In genomic region chr5:146461319-146461718, GRCh38 we compare ENCODE assay signal across 25 cellular contexts. TPM values are rescaled to one million over a fixed set of nuclear protein-coding genes. Genes with fewer than 3 reads are reported as not detected.
DNase-seq lines count a peak whose midpoint lies in the region; ATAC-seq, FAIRE-seq and TF ChIP-seq lines count a peak whose summit lies in the region.
"Had no signal": no experiment of that assay in that cellular context is flagged by ENCODE, and none has a peak within 500 bp of the region (broad histone marks: within the 10 kb centered on the region; RNA-seq: fewer than 3 reads in every experiment).

No MANE protein-coding gene starts in this region.

- no peak overlapping the region for H3K27ac Mint-ChIP-seq in T-cell
- no peak overlapping the region for H3K27ac Mint-ChIP-seq in naive thymus-derived CD8-positive, alpha-beta T cell
- H3K27ac Mint-ChIP-seq: activated CD8-positive, alpha-beta memory T cell treated with anti-CD3 and anti-CD28 coated beads, Interleukin-2, amount 10 ng/mL, durations not matched to agents 7 days and 5 days; activated naive CD8-positive, alpha-beta T cell treated with anti-CD3 and anti-CD28 coated beads, Interleukin-2, amount 10 ng/mL, durations not matched to agents 7 days and 5 days; activated T-helper 17 cell treated with anti-CD3 and anti-CD28 coated beads, Interleukin-2, amount 50 U/mL, for 72 hours; dendritic cell treated with granulocyte-macrophage colony-stimulating factor and Interleukin-4, amounts not matched to agents 40 ng/mL and 50 ng/mL, for 4 days; natural killer cell; stimulated activated naive B cell treated with anti-CD40 and anti-IgM and Interleukin-4, amounts not matched to agents 10 μg/mL and 1 μg/mL and 100 μg/mL, for 72 hours had no signal

- no peaks in the 10 kb centered on the region for H3K9me3 Mint-ChIP-seq in T-cell
- H3K9me3 Mint-ChIP-seq in naive thymus-derived CD8-positive, alpha-beta T cell: no peaks in the 10 kb centered on the region
- H3K9me3 Mint-ChIP-seq: activated naive CD8-positive, alpha-beta T cell treated with anti-CD3 and anti-CD28 coated beads, Interleukin-2, amount 10 ng/mL, durations not matched to agents 7 days and 5 days; activated T-helper 17 cell treated with anti-CD3 and anti-CD28 coated beads, Interleukin-2, amount 50 U/mL, for 72 hours; CD8-positive, alpha-beta memory T cell; dendritic cell treated with granulocyte-macrophage colony-stimulating factor and Interleukin-4, amounts not matched to agents 40 ng/mL and 50 ng/mL, for 4 days; natural killer cell; stimulated activated naive B cell treated with anti-CD40 and anti-IgM and Interleukin-4, amounts not matched to agents 10 μg/mL and 1 μg/mL and 100 μg/mL, for 72 hours had no signal

- DNase-seq in AG08395 (ENCODE audit: low spot score): peak; percentile 5
- DNase-seq in H54 (ENCODE audit: insufficient read length, low spot score): no peak
- DNase-seq in adipocyte (ENCODE audit: low read depth): peak; percentile 23
- DNase-seq in fibroblast of villous mesenchyme (ENCODE audit: low read depth): peak; percentile 55
- DNase-seq in T-cell: no peak
- no peak for DNase-seq in GM19238 (ENCODE audit: insufficient read length, low spot score)
- DNase-seq in naive thymus-derived CD8-positive, alpha-beta T cell: no peak
- DNase-seq: activated CD4-positive, alpha-beta T cell treated with anti-CD3 and anti-CD28 coated beads for 48 hours; activated CD8-positive, alpha-beta memory T cell treated with anti-CD3 and anti-CD28 coated beads, Interleukin-2, amount 10 ng/mL, durations not matched to agents 7 days and 5 days; activated naive CD8-positive, alpha-beta T cell treated with anti-CD3 and anti-CD28 coated beads, Interleukin-2, amount 10 ng/mL, durations not matched to agents 7 days and 5 days; CD8-positive, alpha-beta memory T cell; DMS53; natural killer cell; NCI-H146; NCI-H524 treated with DMSO at 0.1 percent for 48 hours; stimulated activated naive B cell treated with anti-CD40 and anti-IgM and Interleukin-4, amounts not matched to agents 10 μg/mL and 1 μg/mL and 100 μg/mL, for 72 hours; T-helper 1 cell had no signal

- no peaks in the 10 kb centered on the region for H3K27me3 ChIP-seq in adipocyte (replicated peaks; ENCODE audit: control insufficient read depth, insufficient read depth, low read length)

- CTCF ChIA-PET in T-cell (lab: Charles Lee): interaction anchor here in 1 of 2 donors (0.6 kb wide), 1 partner anchor 1998 kb away, joined by 3 read pairs; no protein-coding TSS in a partner anchor

- POLR2A ChIA-PET in T-cell (lab: Charles Lee): no interaction called here
- POLR2A ChIA-PET in naive thymus-derived CD8-positive, alpha-beta T cell (lab: Charles Lee): no interaction called here

- H3K4me3 Mint-ChIP-seq in T-cell: no peak overlapping the region
- H3K4me3 Mint-ChIP-seq in naive thymus-derived CD8-positive, alpha-beta T cell: no peak overlapping the region
- H3K4me3 Mint-ChIP-seq: activated CD8-positive, alpha-beta memory T cell treated with anti-CD3 and anti-CD28 coated beads, Interleukin-2, amount 10 ng/mL, durations not matched to agents 7 days and 5 days; activated naive CD8-positive, alpha-beta T cell treated with anti-CD3 and anti-CD28 coated beads, Interleukin-2, amount 10 ng/mL, durations not matched to agents 7 days and 5 days; activated T-helper 17 cell treated with anti-CD3 and anti-CD28 coated beads, Interleukin-2, amount 50 U/mL, for 72 hours; CD8-positive, alpha-beta memory T cell; dendritic cell treated with granulocyte-macrophage colony-stimulating factor and Interleukin-4, amounts not matched to agents 40 ng/mL and 50 ng/mL, for 4 days; natural killer cell; stimulated activated naive B cell treated with anti-CD40 and anti-IgM and Interleukin-4, amounts not matched to agents 10 μg/mL and 1 μg/mL and 100 μg/mL, for 72 hours had no signal

- no peaks in the 10 kb centered on the region for H3K27me3 Mint-ChIP-seq in T-cell
- no peaks in the 10 kb centered on the region for H3K27me3 Mint-ChIP-seq in naive thymus-derived CD8-positive, alpha-beta T cell
- H3K27me3 Mint-ChIP-seq: activated CD8-positive, alpha-beta memory T cell treated with anti-CD3 and anti-CD28 coated beads, Interleukin-2, amount 10 ng/mL, durations not matched to agents 7 days and 5 days; activated naive CD8-positive, alpha-beta T cell treated with anti-CD3 and anti-CD28 coated beads, Interleukin-2, amount 10 ng/mL, durations not matched to agents 7 days and 5 days; activated T-helper 17 cell treated with anti-CD3 and anti-CD28 coated beads, Interleukin-2, amount 50 U/mL, for 72 hours; CD8-positive, alpha-beta memory T cell; dendritic cell treated with granulocyte-macrophage colony-stimulating factor and Interleukin-4, amounts not matched to agents 40 ng/mL and 50 ng/mL, for 4 days; stimulated activated naive B cell treated with anti-CD40 and anti-IgM and Interleukin-4, amounts not matched to agents 10 μg/mL and 1 μg/mL and 100 μg/mL, for 72 hours had no signal

- TF ChIP-seq CTCF in fibroblast of villous mesenchyme (IDR thresholded peaks at IDR 0.05; ENCODE audit: insufficient read depth, low read depth, low read length): no peak

- H3K9ac ChIP-seq in adipocyte (ENCODE audit: low read length): no peak overlapping the region
- H3K9ac ChIP-seq: parathyroid adenoma had no signal

- peaks cover 21 to 45% (median 24%) of the 10 kb centered on the region in 3 donors for H3K4me1 Mint-ChIP-seq in T-cell
- peaks cover 16 to 33% (median 23%) of the 10 kb centered on the region in 4 donors for H3K4me1 Mint-ChIP-seq in naive thymus-derived CD8-positive, alpha-beta T cell

- no peak for ATAC-seq in T-cell (replicated peaks in 1 of 4)
- no peak for ATAC-seq in GM19452 (IDR thresholded peaks at IDR 0.05; ENCODE audit: unreplicated experiment)
- ATAC-seq in naive thymus-derived CD8-positive, alpha-beta T cell: no peak
- ATAC-seq: activated CD8-positive, alpha-beta memory T cell treated with anti-CD3 and anti-CD28 coated beads, Interleukin-2, amount 10 ng/mL, durations not matched to agents 7 days and 5 days; activated T-helper 17 cell treated with anti-CD3 and anti-CD28 coated beads, Interleukin-2, amount 50 U/mL, for 72 hours; HCT116; natural killer cell; stimulated activated naive B cell treated with anti-CD40 and anti-IgM and Interleukin-4, amounts not matched to agents 10 μg/mL and 1 μg/mL and 100 μg/mL, for 72 hours had no signal

- H3K4me3 ChIP-seq in adipocyte (ENCODE audit: low read length): no peak overlapping the region
- H3K4me3 ChIP-seq in fibroblast of villous mesenchyme (ENCODE audit: low read depth, low read length): no peak overlapping the region
- H3K4me3 ChIP-seq: thoracic aorta had no signal

- no peaks in the 10 kb centered on the region for H3K9me3 ChIP-seq in adipocyte (ENCODE audit: control insufficient read depth, low read length)
- H3K9me3 ChIP-seq: thoracic aorta had no signal

- TF ChIP-seq POLR2A in H54 (IDR thresholded peaks at IDR 0.05; ENCODE audit: low read depth, low read length): no peak

- H3K36me3 ChIP-seq in adipocyte (ENCODE audit: control insufficient read depth, insufficient read depth, low read length, severe bottlenecking): peaks cover 67% of the 10 kb centered on the region

- H3K4me1 ChIP-seq in adipocyte (ENCODE audit: control insufficient read depth, insufficient read depth, low read length): peaks cover 14% of the 10 kb centered on the region
- H3K4me1 ChIP-seq: parathyroid adenoma had no signal

- H3K36me3 Mint-ChIP-seq in T-cell: peaks cover 64% of the 10 kb centered on the region
- H3K36me3 Mint-ChIP-seq in naive thymus-derived CD8-positive, alpha-beta T cell: peaks cover 11 to 94% (median 26%) of the 10 kb centered on the region in 3 donors

- FAIRE-seq in H54 (lab: Jason Lieb, UNC): peak; percentile 85
- FAIRE-seq: bronchial epithelial cell had no signal

RNA-seq across cellular contexts. Expression of gene TCERG1, which starts 14.2 kb away (rescaled TPM):
- total RNA-seq in fibroblast of villous mesenchyme (56.7 and 71.7 TPM in 2 replicates), T-cell (100 to 1,000 TPM in 1 of 5 donors, 10 to 100 TPM in 4; 67.4 to 113 (median 75.1) TPM)
- 10 to 100 TPM; 91.5 to 94.3 TPM for total RNA-seq in naive thymus-derived CD8-positive, alpha-beta T cell
- polyA plus RNA-seq in naive thymus-derived CD8-positive, alpha-beta T cell: 10 to 100 TPM; 31.7 to 38.4 (median 38.1) TPM

RNA-seq across cellular contexts. Expression of gene GPR151, which starts 54.7 kb away (rescaled TPM):
- total RNA-seq in fibroblast of villous mesenchyme (not detected in 2 replicates), T-cell (not detected)
- not detected for total RNA-seq in naive thymus-derived CD8-positive, alpha-beta T cell
- not detected for polyA plus RNA-seq in naive thymus-derived CD8-positive, alpha-beta T cell
- total RNA-seq: activated CD8-positive, alpha-beta memory T cell treated with anti-CD3 and anti-CD28 coated beads, Interleukin-2, amount 10 ng/mL, durations not matched to agents 7 days and 5 days; activated naive CD8-positive, alpha-beta T cell treated with anti-CD3 and anti-CD28 coated beads, Interleukin-2, amount 10 ng/mL, durations not matched to agents 7 days and 5 days; activated T-helper 17 cell treated with anti-CD3 and anti-CD28 coated beads, Interleukin-2, amount 50 U/mL, for 72 hours; bronchial epithelial cell; CD8-positive, alpha-beta memory T cell; mesenteric fat pad; natural killer cell; thoracic aorta had no signal
- polyA plus RNA-seq: CD8-positive, alpha-beta memory T cell had no signal

Comparison
In these comparisons a context has a peak if more than half of its experiments do, and no peak if none do; other contexts are left out.
1. DNase-seq: peak in AG08395 (single experiment), adipocyte (single experiment) and fibroblast of villous mesenchyme (single experiment); none in H54 (single experiment), T-cell (0 of 34), GM19238 (single experiment) and naive thymus-derived CD8-positive, alpha-beta T cell (0 of 10).